Comparison of ENCODE assay signal across 19 cellular contexts in genomic region chr17:56247816-56248215, GRCh38.
DNase-seq lines count a peak whose midpoint lies in the region; ATAC-seq and TF ChIP-seq lines count a peak whose summit lies in the region.
"Had no signal": no experiment of that assay in that cellular context is flagged by ENCODE, and none has a peak within 500 bp of the region (broad histone marks: within the 10 kb centered on the region; RNA-seq: fewer than 3 reads in every experiment).

No MANE protein-coding gene starts in this region.

- no peaks in the 10 kb centered on the region for H3K9me3 ChIP-seq in Loucy (ENCODE audit: insufficient read depth, low read depth, low read length)
- H3K9me3 ChIP-seq in heart right ventricle: no peaks in the 10 kb centered on the region
- H3K9me3 ChIP-seq: BLaER1, Caco-2, HAP-1 had no signal

- no peaks in the 10 kb centered on the region for H3K9me3 Mint-ChIP-seq in stimulated activated naive B cell treated with anti-CD40 and anti-IgM and Interleukin-4, amounts not matched to agents 10 μg/mL and 1 μg/mL and 100 μg/mL, for 72 hours
- H3K9me3 Mint-ChIP-seq: CD8-positive, alpha-beta T cell; HFFc6 had no signal

- 0 out of 2 replicates have a peak overlapping the region, but pooled peaks have one; percentile 32 for H2AFZ ChIP-seq in Loucy (ENCODE audit: low read length)

- 70 to 71% methylated on average over 1 of the region's 1 CpG for WGBS in heart right ventricle, 2 donors

- H3K4me2 ChIP-seq in Loucy (ENCODE audit: low read depth, low read length, poor library complexity, severe bottlenecking): no peak overlapping the region
- H3K4me2 ChIP-seq: BLaER1 had no signal

- intact Hi-C loops in heart right ventricle (cut with DNase I): no loop called here

- peaks cover 0 to 5% of the 10 kb centered on the region in 2 donors for H3K27me3 Mint-ChIP-seq in stimulated activated naive B cell treated with anti-CD40 and anti-IgM and Interleukin-4, amounts not matched to agents 10 μg/mL and 1 μg/mL and 100 μg/mL, for 72 hours

- H3K4me3 ChIP-seq in Loucy (ENCODE audit: low read length, poor library complexity, severe bottlenecking) (no peak overlapping the region), heart right ventricle (no peak overlapping the region)
- H3K4me3 ChIP-seq: BLaER1, HAP-1 had no signal

- H3K79me2 ChIP-seq in Loucy (ENCODE audit: insufficient read depth, low read length): no peaks in the 10 kb centered on the region

- H3K4me3 Mint-ChIP-seq in stimulated activated naive B cell treated with anti-CD40 and anti-IgM and Interleukin-4, amounts not matched to agents 10 μg/mL and 1 μg/mL and 100 μg/mL, for 72 hours: no peak overlapping the region
- H3K4me3 Mint-ChIP-seq: B cell; CD4-positive, CD25-positive, alpha-beta regulatory T cell; CD8-positive, alpha-beta T cell; HFFc6 had no signal

- H3K27ac ChIP-seq in heart right ventricle: no peak overlapping the region
- H3K27ac ChIP-seq: 22Rv1, BLaER1, C4-2B had no signal

- ATAC-seq in stimulated activated naive B cell treated with anti-CD40 and anti-IgM and Interleukin-4, amounts not matched to agents 10 μg/mL and 1 μg/mL and 100 μg/mL, for 72 hours (replicated peaks): no peak
- no peak for ATAC-seq in heart right ventricle
- ATAC-seq: CD8-positive, alpha-beta T cell had no signal

- H3K9ac ChIP-seq in Loucy (ENCODE audit: low read depth, low read length, poor library complexity, severe bottlenecking): no peak overlapping the region
- H3K9ac ChIP-seq: BLaER1 had no signal

- H3K27me3 ChIP-seq in Loucy (ENCODE audit: insufficient read depth, low read length, poor library complexity, severe bottlenecking): no peaks in the 10 kb centered on the region
- H3K27me3 ChIP-seq in heart right ventricle: peaks cover 0 to 24% (median 0%) of the 10 kb centered on the region in 7 donors
- H3K27me3 ChIP-seq: BLaER1 had no signal

- no peaks in the 10 kb centered on the region for H3K9me2 ChIP-seq in Loucy (replicated peaks; ENCODE audit: low read depth, low read length)

- H3K27ac Mint-ChIP-seq in stimulated activated naive B cell treated with anti-CD40 and anti-IgM and Interleukin-4, amounts not matched to agents 10 μg/mL and 1 μg/mL and 100 μg/mL, for 72 hours: no peak overlapping the region
- H3K27ac Mint-ChIP-seq: B cell; CD4-positive, CD25-positive, alpha-beta regulatory T cell; CD8-positive, alpha-beta T cell; HFFc6 had no signal

- DNase-seq in NCI-H524 (lab: John Stamatoyannopoulos, UW) (peak; percentile 6 to 66), NCI-H524 treated with DMSO at 0.1 percent for 48 hours (lab: John Stamatoyannopoulos, UW) (no peak), NCI-H82 treated with DMSO at 0.1 percent for 48 hours (lab: John Stamatoyannopoulos, UW; ENCODE audit: unreplicated experiment) (peak; percentile 21), iPS-NIHi11 (ENCODE audit: low spot score) (no peak), heart right ventricle (no peak)
- DNase-seq in stimulated activated naive B cell treated with anti-CD40 and anti-IgM and Interleukin-4, amounts not matched to agents 10 μg/mL and 1 μg/mL and 100 μg/mL, for 72 hours: no peak
- DNase-seq: Caco-2; CD4-positive, CD25-positive, alpha-beta regulatory T cell; CD8-positive, alpha-beta T cell; DMS153; DND-41; GOT3; HFFc6 had no signal

- no peaks in the 10 kb centered on the region for H3K36me3 Mint-ChIP-seq in stimulated activated naive B cell treated with anti-CD40 and anti-IgM and Interleukin-4, amounts not matched to agents 10 μg/mL and 1 μg/mL and 100 μg/mL, for 72 hours
- H3K36me3 Mint-ChIP-seq: CD4-positive, CD25-positive, alpha-beta regulatory T cell; CD8-positive, alpha-beta T cell had no signal

- H3K36me3 ChIP-seq in Loucy (ENCODE audit: insufficient read depth, low read length) (no peaks in the 10 kb centered on the region), heart right ventricle (no peaks in the 10 kb centered on the region)
- H3K36me3 ChIP-seq: BLaER1, HAP-1 had no signal

- H3K4me1 ChIP-seq in Loucy (ENCODE audit: insufficient read depth, low read length, poor library complexity, severe bottlenecking) (no peaks in the 10 kb centered on the region), heart right ventricle (no peaks in the 10 kb centered on the region)
- H3K4me1 ChIP-seq: BLaER1, Caco-2, HAP-1 had no signal

- H3F3A ChIP-seq in Loucy (ENCODE audit: low read depth): no peaks in the 10 kb centered on the region

- H4K20me1 ChIP-seq in Loucy (ENCODE audit: insufficient read depth, low read length, poor library complexity, severe bottlenecking): no peaks in the 10 kb centered on the region
- H4K20me1 ChIP-seq: BLaER1 had no signal

- no peak for TF ChIP-seq CTCF in Loucy (conservative IDR thresholded peaks at IDR 0.05; ENCODE audit: low read length)
- no peak for TF ChIP-seq CTCF in heart right ventricle (IDR thresholded peaks at IDR 0.05)

- no peaks in the 10 kb centered on the region for H3K4me1 Mint-ChIP-seq in stimulated activated naive B cell treated with anti-CD40 and anti-IgM and Interleukin-4, amounts not matched to agents 10 μg/mL and 1 μg/mL and 100 μg/mL, for 72 hours
- H3K4me1 Mint-ChIP-seq: B cell; CD4-positive, CD25-positive, alpha-beta regulatory T cell had no signal

Comparison
In these comparisons a context has a peak if more than half of its experiments do, and no peak if none do; other contexts are left out.
1. DNase-seq: peak in NCI-H524 (2 of 2) and NCI-H82 treated with DMSO at 0.1 percent for 48 hours (single experiment); none in NCI-H524 treated with DMSO at 0.1 percent for 48 hours (single experiment), iPS-NIHi11 (single experiment), stimulated activated naive B cell treated with anti-CD40 and anti-IgM and Interleukin-4, amounts not matched to agents 10 μg/mL and 1 μg/mL and 100 μg/mL, for 72 hours (single experiment) and heart right ventricle (0 of 2).